ENCODE assay signal across 9 cellular contexts in the genomic region with DNA sequence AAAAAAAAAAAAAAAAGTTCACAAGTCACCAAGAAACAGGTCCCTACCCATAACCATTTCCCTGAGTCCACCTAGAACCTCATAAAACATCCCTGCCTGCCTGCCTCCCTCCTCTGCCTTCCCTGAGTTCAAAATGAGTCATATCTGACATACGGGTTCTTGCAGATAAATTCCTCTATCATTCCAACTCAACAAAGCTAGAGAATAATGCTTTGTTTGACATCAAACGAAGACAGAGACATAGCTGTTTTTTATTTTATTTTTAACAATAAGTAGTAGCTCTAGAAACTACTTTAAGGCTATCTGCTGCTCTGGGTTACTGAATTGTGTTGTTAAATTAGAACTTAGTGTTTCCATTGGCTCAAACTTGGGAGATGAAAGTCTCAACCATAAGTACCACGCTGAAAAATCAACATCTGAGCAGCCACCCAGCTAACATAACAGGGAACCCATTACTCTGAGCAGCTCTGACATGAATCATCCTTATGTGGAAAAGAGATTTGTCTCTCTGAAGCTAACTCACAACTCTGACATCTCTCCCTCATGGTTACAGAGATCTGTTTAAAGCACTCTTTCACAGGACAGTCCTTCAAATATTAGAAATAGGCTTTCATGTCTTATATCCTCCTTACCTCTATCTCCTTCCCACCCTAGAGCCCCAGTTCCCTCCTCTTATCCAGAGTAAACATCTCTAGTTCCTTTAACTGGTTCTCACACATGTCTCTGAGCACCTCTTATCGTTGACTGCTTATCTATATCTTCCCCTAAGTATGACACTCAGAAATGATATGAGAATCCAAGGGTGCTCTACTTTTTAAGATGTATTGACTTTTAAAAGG. TPM values are rescaled to one million over a fixed set of nuclear protein-coding genes. Genes with fewer than 3 reads are reported as not detected.
A peak's percentile ranks its signal among the peaks of the same experiment; 100 is the strongest.
DNase-seq lines count a peak whose midpoint lies in the region; ATAC-seq and TF ChIP-seq lines count a peak whose summit lies in the region.
"Had no signal": no experiment of that assay in that cellular context is flagged by ENCODE, and none has a peak within 500 bp of the region (broad histone marks: within the 10 kb centered on the region; RNA-seq: fewer than 3 reads in every experiment).

No MANE protein-coding gene starts in this region.

- no peak overlapping the region for H2BK5ac ChIP-seq in neuronal stem cell (ENCODE audit: low read length)

- intact Hi-C loops in lower lobe of right lung (cut with DNase I) = no loop called here

- H2BK15ac ChIP-seq in neuronal stem cell (ENCODE audit: low read length) = no peak overlapping the region

- H2AK5ac ChIP-seq in neuronal stem cell (ENCODE audit: low read depth, low read length) = no peak overlapping the region

- no peak overlapping the region for H3K23ac ChIP-seq in neuronal stem cell (ENCODE audit: low read depth, low read length, poor library complexity)

- ATAC-seq in lower lobe of right lung (peak; percentile 39 to 59), GM21528 (IDR thresholded peaks at IDR 0.05; ENCODE audit: low FRiP score, unreplicated experiment) (no peak), HG02885 (IDR thresholded peaks at IDR 0.05; ENCODE audit: poor library complexity, unreplicated experiment) (no peak)

- H3K18ac ChIP-seq in neuronal stem cell (ENCODE audit: low read length) = no peak overlapping the region

- no peak overlapping the region for H2BK12ac ChIP-seq in neuronal stem cell (ENCODE audit: low read length)

- H4K8ac ChIP-seq in neuronal stem cell (ENCODE audit: low read depth, low read length) = no peak overlapping the region

- peaks cover 23% of the 10 kb centered on the region for H3K36me3 ChIP-seq in lower lobe of right lung
- H3K36me3 ChIP-seq in neuronal stem cell (replicated peaks in 1 of 2; ENCODE audit: control insufficient read depth in 2 of 2, insufficient read depth in 2 of 2, low read length in 2 of 2) = peaks cover 0 to 40% of the 10 kb centered on the region in 2 donors

- H2BK120ac ChIP-seq in neuronal stem cell (ENCODE audit: low read depth, low read length) = no peak overlapping the region

- H2AFZ ChIP-seq in neuronal stem cell (ENCODE audit: low read length) = no peak overlapping the region

- H3K4ac ChIP-seq in neuronal stem cell (ENCODE audit: low read length) = no peak overlapping the region

- DNase-seq in ACHN = peak; percentile 71
- peak; percentile 41 for DNase-seq in HK-2 (ENCODE audit: unreplicated experiment)
- DNase-seq in amniotic stem cell (lab: John Stamatoyannopoulos, UW) = peak; percentile 53
- DNase-seq in lower lobe of right lung = no peak
- DNase-seq in neuronal stem cell (ENCODE audit: low spot score) = no peak
- DNase-seq in NCI-H187 (lab: John Stamatoyannopoulos, UW) = no peak

- H3K4me1 ChIP-seq in lower lobe of right lung (peaks cover 57% of the 10 kb centered on the region), neuronal stem cell (ENCODE audit: control insufficient read depth in 2 of 2, insufficient read depth in 1 of 2, low read depth in 1 of 2, low read length in 2 of 2) (peaks cover 0 to 2% of the 10 kb centered on the region in 2 donors)

- no CpG with 5 or more reads among the region's 4 CpGs for WGBS in neuronal stem cell (ENCODE audit: extremely low coverage in 2 of 2, insufficient read length in 2 of 2, insufficient replicate concordance in 1 of 2), 2 donors

- peak overlapping the region; percentile 6 for H3K27ac ChIP-seq in lower lobe of right lung
- no peak overlapping the region for H3K27ac ChIP-seq in neuronal stem cell (replicated peaks; ENCODE audit: low read length)

- H3K9ac ChIP-seq in neuronal stem cell (ENCODE audit: low read depth, low read length, poor library complexity) = no peak overlapping the region

- no peak overlapping the region for H4K91ac ChIP-seq in neuronal stem cell (ENCODE audit: low read depth, low read length, poor library complexity)

- no peak overlapping the region for H3K4me2 ChIP-seq in neuronal stem cell (ENCODE audit: insufficient read depth, low read length, poor library complexity, severe bottlenecking)

- H3K79me1 ChIP-seq in neuronal stem cell (ENCODE audit: low read depth, low read length) = no peaks in the 10 kb centered on the region

- H3K9me3 ChIP-seq in lower lobe of right lung = no peaks in the 10 kb centered on the region
- H3K9me3 ChIP-seq in neuronal stem cell (replicated peaks in 1 of 2; ENCODE audit: control insufficient read depth in 2 of 2, insufficient read depth in 1 of 2, low read depth in 1 of 2, low read length in 2 of 2) = peaks cover 0 to 28% of the 10 kb centered on the region in 2 donors

- TF ChIP-seq CTCF in lower lobe of right lung (IDR thresholded peaks at IDR 0.05) = no peak

- in situ Hi-C loops in ACHN (cut with HindIII; ENCODE audit: low pct_ligation_motif_present, low pct_unique_long_range_greater_than_20kb, low sequenced_read_pairs) = no loop called here

- H3K4me3 ChIP-seq in lower lobe of right lung = no peak overlapping the region
- no peak overlapping the region for H3K4me3 ChIP-seq in neuronal stem cell (ENCODE audit: low read length in 2 of 2)

- H3K14ac ChIP-seq in neuronal stem cell (ENCODE audit: low read length) = no peak overlapping the region

- H3K27me3 ChIP-seq in lower lobe of right lung (ENCODE audit: low read depth) (no peaks in the 10 kb centered on the region), neuronal stem cell (ENCODE audit: control insufficient read depth in 3 of 3, insufficient read depth in 3 of 3, low read depth in 1 of 3, low read length in 3 of 3) (no peaks in the 10 kb centered on the region)

RNA-seq across cellular contexts. Expression of gene TMEM245, which starts 12.1 kb away (rescaled TPM):
- 85.7 TPM for total RNA-seq in lower lobe of right lung
- 46.2 TPM for polyA plus RNA-seq in neuronal stem cell (2013, experiment 1 of 2)
- 48.0 TPM for polyA plus RNA-seq in neuronal stem cell (2013, experiment 2 of 2)

RNA-seq across cellular contexts. Expression of gene FRRS1L, which starts 59.4 kb away (rescaled TPM):
- total RNA-seq in lower lobe of right lung = 0.06 TPM
- 3.4 TPM for polyA plus RNA-seq in neuronal stem cell (2013, experiment 1 of 2)
- polyA plus RNA-seq in neuronal stem cell (2013, experiment 2 of 2) = 3.5 TPM
- total RNA-seq: T-helper 1 cell treated with Interleukin-12 subunit alpha and Interleukin-12 subunit beta and Interleukin-4 antibody, amounts not matched to agents 30 ng/mL and 1 ng/mL, for 36 hours had no signal

Comparison
In these comparisons a context has a peak if more than half of its experiments do, and no peak if none do; other contexts are left out.
1. DNase-seq: peak in ACHN (single experiment), HK-2 (single experiment) and amniotic stem cell (single experiment); none in lower lobe of right lung (single experiment), neuronal stem cell (single experiment) and NCI-H187 (0 of 2).
2. ATAC-seq: peak in lower lobe of right lung (2 of 2); none in GM21528 (single experiment) and HG02885 (single experiment).